ENCODE assay signal across 8 cellular contexts in genomic region chr13:44972956-44973581, GRCh38. TPM values are rescaled to one million over a fixed set of nuclear protein-coding genes. Genes with fewer than 3 reads are reported as not detected.
A peak's percentile ranks its signal among the peaks of the same experiment; 100 is the strongest.
DNase-seq lines count a peak whose midpoint lies in the region; ATAC-seq and TF ChIP-seq lines count a peak whose summit lies in the region.

No MANE protein-coding gene starts in this region.

- H3K36me3 ChIP-seq in left ventricle myocardium inferior (peaks cover 16% of the 10 kb centered on the region), Peyer's patch (peaks cover 0 to 5% (median 0%) of the 10 kb centered on the region in 3 donors)

- TF ChIP-seq POLR2A in Peyer's patch (IDR thresholded peaks at IDR 0.05): no peak

- H3K4me3 ChIP-seq in left ventricle myocardium inferior (no peak overlapping the region), Peyer's patch (no peak overlapping the region), fibroblast of mammary gland (ENCODE audit: control insufficient read depth, low read depth, low read length) (no peak overlapping the region)

- intact Hi-C loops in left ventricle myocardium inferior (cut with micrococcal nuclease) (loop anchor here (5.0 kb wide), 1 partner anchor 491 kb away; no protein-coding TSS in a partner anchor), cardiac septum (cut with DNase I) (loop anchor here (5.0 kb wide), 1 partner anchor 396 kb away; the partner anchor contains the start of gene TSC22D1)

- TF ChIP-seq CTCF in left ventricle myocardium inferior (IDR thresholded peaks at IDR 0.05; ENCODE audit: borderline replicate concordance) (peak; percentile 68), Peyer's patch (IDR thresholded peaks at IDR 0.05) (peak; percentile 25 to 65 (median 53)), fibroblast of mammary gland (conservative IDR thresholded peaks at IDR 0.05; ENCODE audit: control insufficient read depth, insufficient read depth, low read depth, low read length) (peak; percentile 49), GM13976 (IDR thresholded peaks at IDR 0.05; ENCODE audit: borderline replicate concordance, control extremely low read depth, extremely low read depth, insufficient read depth, missing control alignments) (no peak)

- no peaks in the 10 kb centered on the region for H3K27me3 ChIP-seq in left ventricle myocardium inferior (ENCODE audit: low read depth)
- H3K27me3 ChIP-seq in Peyer's patch: no peaks in the 10 kb centered on the region

- H3K9me3 ChIP-seq in left ventricle myocardium inferior (replicated peaks) (no peaks in the 10 kb centered on the region), Peyer's patch (no peaks in the 10 kb centered on the region)

- in situ Hi-C loops in GM13976 (cut with MboI; ENCODE audit: low sequenced_read_pairs, unreplicated experiment): no loop called here

- H3K27ac ChIP-seq in left ventricle myocardium inferior (replicated peaks): no peak overlapping the region
- H3K27ac ChIP-seq in Peyer's patch: no peak overlapping the region

- ATAC-seq in GM19395 (IDR thresholded peaks at IDR 0.05; ENCODE audit: unreplicated experiment): no peak

- DNase-seq in left ventricle myocardium inferior (no peak), cardiac septum (ENCODE audit: low spot score) (no peak), Peyer's patch (no peak), fibroblast of mammary gland (ENCODE audit: low read depth) (peak; percentile 50), superior temporal gyrus (ENCODE audit: extremely low spot score) (peak; percentile 81), GM13976 (ENCODE audit: low spot score) (no peak)
- no peak for DNase-seq in activated effector memory CD4-positive, alpha-beta T cell treated with Interleukin-2 at 50 U/mL for 16 hours

- H3K4me1 ChIP-seq in left ventricle myocardium inferior (peaks cover 28% of the 10 kb centered on the region), Peyer's patch (peaks cover 0 to 14% (median 0%) of the 10 kb centered on the region in 4 donors)

RNA-seq across cellular contexts. Expression of gene NUFIP1, which starts 16.2 kb away (rescaled TPM):
- total RNA-seq in left ventricle myocardium inferior: 3.1 TPM
- total RNA-seq in cardiac septum: 2.9 TPM
- total RNA-seq in Peyer's patch: 1 to 10 TPM in 3 of 4 donors, under 1 TPM in 1; 0.76 to 4.1 (median 2.1) TPM

RNA-seq across cellular contexts. Expression of gene GPALPP1, which starts 16.3 kb away (rescaled TPM):
- total RNA-seq in left ventricle myocardium inferior (10.7 TPM), cardiac septum (14.5 TPM), Peyer's patch (10 to 100 TPM; 13.3 to 41.3 (median 21.7) TPM)

Comparison
In these comparisons a context has a peak if more than half of its experiments do, and no peak if none do; other contexts are left out.
1. DNase-seq: peak in fibroblast of mammary gland (single experiment) and superior temporal gyrus (single experiment); none in left ventricle myocardium inferior (single experiment), cardiac septum (single experiment), Peyer's patch (0 of 3), GM13976 (single experiment) and activated effector memory CD4-positive, alpha-beta T cell treated with Interleukin-2 at 50 U/mL for 16 hours (single experiment).